Comparison of ENCODE assay signal across 23 cellular contexts in genomic region chr2:38155-38554, GRCh38. TPM values are rescaled to one million over a fixed set of nuclear protein-coding genes. Genes with fewer than 3 reads are reported as not detected.
DNase-seq lines count a peak whose midpoint lies in the region; ATAC-seq and TF ChIP-seq lines count a peak whose summit lies in the region.
"Had no signal": no experiment of that assay in that cellular context is flagged by ENCODE, and none has a peak within 500 bp of the region (broad histone marks: within the 10 kb centered on the region; RNA-seq: fewer than 3 reads in every experiment).

No MANE protein-coding gene starts in this region.

- CTCF ChIA-PET in WTC11 (lab: Charles Lee), result interaction anchor here (0.8 kb wide), 1 partner anchor 104 kb away, joined by 3 read pairs; no protein-coding TSS in a partner anchor

- TF ChIP-seq CTCF in WTC11 (IDR thresholded peaks at IDR 0.05) (no peak), kidney epithelial cell (IDR thresholded peaks at IDR 0.05; ENCODE audit: insufficient read depth, low read length, poor library complexity, severe bottlenecking) (no peak), lower lobe of right lung (IDR thresholded peaks at IDR 0.05) (no peak)

- H3K27me3 ChIP-seq in kidney epithelial cell (ENCODE audit: control insufficient read depth, insufficient read depth, low read length), result no peaks in the 10 kb centered on the region
- H3K27me3 ChIP-seq in lower lobe of right lung (ENCODE audit: low read depth), result no peaks in the 10 kb centered on the region

- DNase-seq in A172 (ENCODE audit: low spot score) (peak; percentile 67), HT1080 (ENCODE audit: low read depth) (peak; percentile 77), WTC11 (ENCODE audit: low spot score) (no peak), kidney epithelial cell (ENCODE audit: low read depth) (peak; percentile 26), lower lobe of right lung (no peak)
- no peak for DNase-seq in stimulated activated naive CD4-positive, alpha-beta T cell treated with Interleukin-2 at 50 U/mL for 16 hours (lab: John Stamatoyannopoulos, UW)
- DNase-seq: activated CD4-positive, alpha-beta T cell treated with anti-CD3 and anti-CD28 coated beads for 4 hours; activated effector memory CD4-positive, alpha-beta T cell treated with anti-CD3 and anti-CD28 coated beads, Interleukin-2, amount 50 U/mL, for 16 hours; DMS79; MM.1S; NCI-H187 treated with DMSO at 0.1 percent for 48 hours; NCI-H526 treated with DMSO at 0.1 percent for 48 hours; SK-N-SH had no signal

- intact Hi-C loops in lower lobe of right lung (cut with DNase I), result no loop called here

- no peak overlapping the region for H3K4me3 ChIP-seq in kidney epithelial cell (ENCODE audit: low read depth, low read length)
- no peak overlapping the region for H3K4me3 ChIP-seq in lower lobe of right lung
- H3K4me3 ChIP-seq: gastroesophageal sphincter, lung, prostate gland, tibial nerve had no signal

- H3K4me3 Mint-ChIP-seq in WTC11, result no peak overlapping the region
- H3K4me3 Mint-ChIP-seq: CD14-positive monocyte; natural killer cell treated with Interleukin-12 subunit alpha and Interleukin-12 subunit beta and Interleukin-15 and Interleukin-18, amount 100 ng/mL, for 72 hours; stimulated activated memory B cell treated with anti-CD40 and anti-IgM and Interleukin-4, amounts not matched to agents 10 μg/mL and 1 μg/mL and 100 μg/mL, for 72 hours had no signal

- peaks cover 14% of the 10 kb centered on the region for H3K4me1 ChIP-seq in lower lobe of right lung
- H3K4me1 ChIP-seq: gastroesophageal sphincter, prostate gland, tibial nerve had no signal

- no peak overlapping the region for H3K27ac ChIP-seq in lower lobe of right lung
- H3K27ac ChIP-seq: gastroesophageal sphincter, prostate gland, tibial nerve had no signal

- H3K4me1 Mint-ChIP-seq in WTC11, result peaks cover 16% of the 10 kb centered on the region
- H3K4me1 Mint-ChIP-seq: CD14-positive monocyte; stimulated activated memory B cell treated with anti-CD40 and anti-IgM and Interleukin-4, amounts not matched to agents 10 μg/mL and 1 μg/mL and 100 μg/mL, for 72 hours had no signal

- H3K27ac Mint-ChIP-seq in WTC11, result no peak overlapping the region
- H3K27ac Mint-ChIP-seq: CD14-positive monocyte; natural killer cell treated with Interleukin-12 subunit alpha and Interleukin-12 subunit beta and Interleukin-15 and Interleukin-18, amount 100 ng/mL, for 72 hours; stimulated activated memory B cell treated with anti-CD40 and anti-IgM and Interleukin-4, amounts not matched to agents 10 μg/mL and 1 μg/mL and 100 μg/mL, for 72 hours had no signal

- H3K9me3 ChIP-seq in lower lobe of right lung, result no peaks in the 10 kb centered on the region
- H3K9me3 ChIP-seq: gastroesophageal sphincter, prostate gland, SK-N-SH, tibial nerve had no signal

- POLR2A ChIA-PET in WTC11 (lab: Charles Lee), result no interaction called here

- H3K36me3 ChIP-seq in kidney epithelial cell (ENCODE audit: control insufficient read depth, insufficient read depth, low read length), result no peaks in the 10 kb centered on the region
- no peaks in the 10 kb centered on the region for H3K36me3 ChIP-seq in lower lobe of right lung
- H3K36me3 ChIP-seq: gastroesophageal sphincter, prostate gland, tibial nerve had no signal

- H3K27me3 Mint-ChIP-seq in WTC11 (ENCODE audit: low read depth), result 0 out of 2 replicates have a peak, but pooled peaks cover under 1% of the 10 kb centered on the region
- H3K27me3 Mint-ChIP-seq: natural killer cell treated with Interleukin-12 subunit alpha and Interleukin-12 subunit beta and Interleukin-15 and Interleukin-18, amount 100 ng/mL, for 72 hours had no signal

- H3K36me3 Mint-ChIP-seq in WTC11, result peaks cover 30% of the 10 kb centered on the region
- H3K36me3 Mint-ChIP-seq: CD14-positive monocyte; stimulated activated memory B cell treated with anti-CD40 and anti-IgM and Interleukin-4, amounts not matched to agents 10 μg/mL and 1 μg/mL and 100 μg/mL, for 72 hours had no signal

- ATAC-seq in WTC11 (peak; percentile 72), lower lobe of right lung (no peak), HG02623 (IDR thresholded peaks at IDR 0.05; ENCODE audit: unreplicated experiment) (no peak), HG03354 (IDR thresholded peaks at IDR 0.05; ENCODE audit: poor library complexity, severe bottlenecking, unreplicated experiment) (no peak)
- ATAC-seq: gastroesophageal sphincter; natural killer cell treated with Interleukin-12 subunit alpha and Interleukin-12 subunit beta and Interleukin-15 and Interleukin-18, amount 100 ng/mL, for 72 hours; stimulated activated memory B cell treated with anti-CD40 and anti-IgM and Interleukin-4, amounts not matched to agents 10 μg/mL and 1 μg/mL and 100 μg/mL, for 72 hours had no signal

- no peaks in the 10 kb centered on the region for H3K9me3 Mint-ChIP-seq in WTC11
- H3K9me3 Mint-ChIP-seq: natural killer cell treated with Interleukin-12 subunit alpha and Interleukin-12 subunit beta and Interleukin-15 and Interleukin-18, amount 100 ng/mL, for 72 hours; stimulated activated memory B cell treated with anti-CD40 and anti-IgM and Interleukin-4, amounts not matched to agents 10 μg/mL and 1 μg/mL and 100 μg/mL, for 72 hours had no signal

TF ChIP-seq in WTC11, 78 proteins besides CTCF, POLR2A, EP300 and RAD21:
- TF ChIP-seq ATF6 (CRISPR knock-in tag; IDR thresholded peaks at IDR 0.05) (no peak), NFATC4 (CRISPR knock-in tag; IDR thresholded peaks at IDR 0.05) (no peak)

RNA-seq across cellular contexts. Expression of gene FAM110C, which starts 8.2 kb away (rescaled TPM):
- not detected in 2 replicates for total RNA-seq in A172 (2014; rRNA removed; shearing (Covaris generic))
- 0.02 TPM in 1 of 2 replicates, not detected in the other for total RNA-seq in HT1080 (2014; rRNA removed; shearing (Covaris generic))
- polyA plus RNA-seq in HT1080 (2015; cell fraction: cytosol; rRNA removed), result 0.03 TPM in 1 of 2 replicates, not detected in the other
- polyA plus RNA-seq in HT1080 (2015; cell fraction: nucleus; rRNA removed), result not detected in 2 replicates
- 6.1 to 7.7 TPM (median 7.3 TPM) in 3 replicates for total RNA-seq in WTC11 (2021)
- 10.4 and 11.7 TPM in 2 replicates for total RNA-seq in kidney epithelial cell
- 3.6 TPM for total RNA-seq in lower lobe of right lung
- total RNA-seq: OCI-LY7 had no signal
- polyA plus RNA-seq: CD14-positive monocyte, SK-N-SH had no signal

Comparison
In these comparisons a context has a peak if more than half of its experiments do, and no peak if none do; other contexts are left out.
1. DNase-seq: peak in A172 (single experiment), HT1080 (single experiment) and kidney epithelial cell (single experiment); none in WTC11 (single experiment), lower lobe of right lung (single experiment) and stimulated activated naive CD4-positive, alpha-beta T cell treated with Interleukin-2 at 50 U/mL for 16 hours (single experiment).